16 cellular contexts compared by ENCODE assay signal in genomic region chr4:99228706-99229105, GRCh38. TPM values are rescaled to one million over a fixed set of nuclear protein-coding genes. Genes with fewer than 3 reads are reported as not detected.
"Had no signal": no experiment of that assay in that cellular context is flagged by ENCODE, and none has a peak within 500 bp of the region (broad histone marks: within the 10 kb centered on the region; RNA-seq: fewer than 3 reads in every experiment).

No MANE protein-coding gene starts in this region.

RNA-seq across cellular contexts. Expression of gene ADH6, which starts 9.7 kb away (rescaled TPM):
- total RNA-seq: activated naive CD4-positive, alpha-beta T cell treated with anti-CD3 and anti-CD28 coated beads for 36 hours; activated naive CD4-positive, alpha-beta T cell treated with anti-CD3 and anti-CD28 coated beads, Interleukin-2, amount 50 U/mL, for 72 hours; activated naive CD8-positive, alpha-beta T cell treated with anti-CD3 and anti-CD28 coated beads for 36 hours; activated naive CD8-positive, alpha-beta T cell treated with anti-CD3 and anti-CD28 coated beads, Interleukin-2, amount 10 ng/mL, durations not matched to agents 7 days and 5 days; activated T-cell treated with anti-CD3 and anti-CD28 coated beads, Interleukin-2, amount 50 U/mL, for 72 hours; activated T-helper 1 cell treated with anti-CD3 and anti-CD28 coated beads, Interleukin-12 subunit alpha, Interleukin-12 subunit beta, Interleukin-2, Interleukin-4 antibody, amounts not matched to agents 30 ng/mL and 10 ng/mL and 1 ng/mL, durations not matched to agents 14 hours and 24 hours and 36 hours; activated T-helper 17 cell treated with anti-CD3 and anti-CD28 coated beads, Interleukin-2, amount 50 U/mL, for 72 hours; activated T-helper 2 cell treated with anti-CD3 and anti-CD28 coated beads, Interferon-gamma antibody, Interleukin-2, Interleukin-4, amounts not matched to agents 10 μg/mL and 5 μg/mL and 100 μg/mL, durations not matched to agents 14 hours and 24 hours and 36 hours; ascending aorta; astrocyte; body of pancreas; breast epithelium; bronchial epithelial cell; cardiac muscle cell; cardiac septum; cerebellum had no signal
